Comparison of ENCODE assay signal across 15 cellular contexts in genomic region chrX:101774340-101774739, GRCh38.
DNase-seq lines count a peak whose midpoint lies in the region; ATAC-seq and TF ChIP-seq lines count a peak whose summit lies in the region.
"Had no signal": no experiment of that assay in that cellular context is flagged by ENCODE, and none has a peak within 500 bp of the region (broad histone marks: within the 10 kb centered on the region; RNA-seq: fewer than 3 reads in every experiment).

No MANE protein-coding gene starts in this region.

- ATAC-seq in GM18520 (IDR thresholded peaks at IDR 0.05; ENCODE audit: unreplicated experiment) (peak; percentile 100), GM21360 (IDR thresholded peaks at IDR 0.05; ENCODE audit: unreplicated experiment) (peak; percentile 100), HG02885 (IDR thresholded peaks at IDR 0.05; ENCODE audit: poor library complexity, unreplicated experiment) (peak; percentile 100), HG03469 (IDR thresholded peaks at IDR 0.05; ENCODE audit: unreplicated experiment) (peak; percentile 100), natural killer cell (no peak)
- ATAC-seq: HCT116, left lobe of liver had no signal

- H3K4me3 Mint-ChIP-seq in natural killer cell = no peak overlapping the region
- H3K4me3 Mint-ChIP-seq: nephron had no signal

- no peaks in the 10 kb centered on the region for H3K9me3 ChIP-seq in BE2C
- H3K9me3 ChIP-seq: adrenal gland had no signal

- H3K9me3 Mint-ChIP-seq in natural killer cell = no peaks in the 10 kb centered on the region

- H3K4me1 ChIP-seq in BE2C = no peaks in the 10 kb centered on the region
- H3K4me1 ChIP-seq: adrenal gland had no signal

- no peaks in the 10 kb centered on the region for H3K4me1 Mint-ChIP-seq in natural killer cell
- H3K4me1 Mint-ChIP-seq: nephron had no signal

- no peaks in the 10 kb centered on the region for H3K36me3 Mint-ChIP-seq in natural killer cell

- intact Hi-C loops in natural killer cell (cut with micrococcal nuclease) = no loop called here

- no peak for DNase-seq in NCI-H446 treated with DMSO at 0.1 percent for 48 hours (lab: John Stamatoyannopoulos, UW)
- no peak for DNase-seq in natural killer cell
- no peak for DNase-seq in BE2C
- no peak for DNase-seq in stimulated activated CD4-positive, alpha-beta T cell treated with anti-CD3 and anti-CD28 coated beads, Interleukin-2, amount 100 ng/mL, for 48 hours
- DNase-seq: adrenal gland; RPMI8226; small intestine; stimulated activated CD8-positive, alpha-beta memory T cell treated with anti-CD3 and anti-CD28 coated beads, Interleukin-4, amount 100 ng/mL, for 48 hours had no signal

- no peak overlapping the region for H3K27ac Mint-ChIP-seq in natural killer cell
- H3K27ac Mint-ChIP-seq: nephron had no signal

- H3K36me3 ChIP-seq in BE2C = no peaks in the 10 kb centered on the region
- H3K36me3 ChIP-seq: adrenal gland had no signal

- TF ChIP-seq CTCF in natural killer cell (IDR thresholded peaks at IDR 0.05) (no peak), BE2C (IDR thresholded peaks at IDR 0.05; ENCODE audit: low read depth, low read length) (no peak)

- peaks cover 10 to 15% of the 10 kb centered on the region in 2 donors for H3K27me3 Mint-ChIP-seq in natural killer cell (ENCODE audit: low read depth in 2 of 2)

- no peak overlapping the region for H3K4me3 ChIP-seq in BE2C (ENCODE audit: low read depth, low read length)
- H3K4me3 ChIP-seq: adrenal gland had no signal

- H3K27me3 ChIP-seq in BE2C = no peaks in the 10 kb centered on the region
- H3K27me3 ChIP-seq: adrenal gland had no signal

Comparison
In these comparisons a context has a peak if more than half of its experiments do, and no peak if none do; other contexts are left out.
1. ATAC-seq: peak in GM18520 (single experiment), GM21360 (single experiment), HG02885 (single experiment) and HG03469 (single experiment); none in natural killer cell (0 of 3).